11 cellular contexts compared by ENCODE assay signal in the genomic region with DNA sequence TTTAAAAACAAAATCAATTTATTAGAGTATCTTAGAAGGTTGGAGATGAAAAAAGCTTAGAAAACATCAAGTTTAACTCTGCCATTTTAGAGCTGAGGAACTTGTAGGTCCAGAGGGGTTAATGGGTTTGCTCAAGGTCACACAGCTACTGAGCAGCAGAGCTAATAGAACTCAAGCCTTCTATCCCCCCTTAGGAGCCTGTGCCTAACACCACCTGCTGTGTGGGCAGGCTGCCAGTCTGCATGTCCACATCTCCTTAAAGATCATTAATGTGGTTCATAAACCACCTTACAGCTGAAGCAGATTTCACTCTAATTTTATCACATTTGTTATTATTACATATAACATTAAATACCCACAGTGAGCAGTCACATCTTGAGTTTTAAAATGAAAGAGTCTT.
"Had no signal": no experiment of that assay in that cellular context is flagged by ENCODE, and none has a peak within 500 bp of the region (broad histone marks: within the 10 kb centered on the region; RNA-seq: fewer than 3 reads in every experiment).

No MANE protein-coding gene starts in this region.

- ATAC-seq: foreskin keratinocyte; heart left ventricle; left colon; sciatic nerve; stimulated activated naive B cell treated with anti-CD40 and anti-IgM and Interleukin-4, amounts not matched to agents 10 μg/mL and 1 μg/mL and 100 μg/mL, for 72 hours had no signal

- DNase-seq: activated CD4-positive, alpha-beta memory T cell treated with anti-CD3 and anti-CD28 coated beads, Interleukin-2, amount 10 ng/mL, durations not matched to agents 7 days and 5 days; activated naive CD4-positive, alpha-beta T cell treated with Interleukin-2 at 50 U/mL for 16 hours; colonic mucosa; foreskin keratinocyte; heart left ventricle; left colon; midbrain; naive thymus-derived CD4-positive, alpha-beta T cell; stimulated activated CD4-positive, alpha-beta T cell treated with anti-CD3 and anti-CD28 coated beads, Interleukin-2, amount 100 ng/mL, for 24 hours; stimulated activated naive B cell treated with anti-CD40 and anti-IgM and Interleukin-4, amounts not matched to agents 10 μg/mL and 1 μg/mL and 100 μg/mL, for 72 hours had no signal
